Comparison of ENCODE assay signal across 1 cellular context in the genomic region with DNA sequence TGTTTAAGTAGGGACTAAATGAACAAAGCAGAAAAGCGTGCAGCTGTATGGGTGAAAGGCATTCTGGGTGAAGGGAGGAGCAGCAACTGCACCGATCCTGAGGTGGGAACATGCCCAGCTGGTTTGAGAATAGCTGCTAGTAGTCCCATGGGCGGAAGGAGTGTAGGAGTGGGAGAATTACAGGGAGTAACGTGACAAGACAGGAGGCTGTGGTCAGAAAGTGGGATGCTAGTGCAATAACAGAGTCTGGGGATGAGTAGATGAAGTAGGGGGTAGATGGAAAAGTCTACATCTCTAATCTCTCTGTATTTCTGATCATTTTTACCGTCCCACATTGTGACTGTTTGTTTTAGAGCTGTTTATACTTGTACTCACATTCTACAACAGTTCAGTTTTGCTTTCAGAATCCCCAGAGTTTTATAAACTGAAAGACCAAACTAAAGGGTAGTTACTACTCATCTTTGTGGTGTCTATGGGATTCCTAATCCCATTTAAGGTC.
TF ChIP-seq lines count a peak whose summit lies in the region.

No MANE protein-coding gene starts in this region.

TF ChIP-seq in IMR-90, 13 proteins besides CTCF, POLR2A, EP300 and RAD21 (continued from another document):
- no peak for TF ChIP-seq CEBPB (IDR thresholded peaks at IDR 0.05; ENCODE audit: low read depth, low read length)
- TF ChIP-seq, protein P1, sequence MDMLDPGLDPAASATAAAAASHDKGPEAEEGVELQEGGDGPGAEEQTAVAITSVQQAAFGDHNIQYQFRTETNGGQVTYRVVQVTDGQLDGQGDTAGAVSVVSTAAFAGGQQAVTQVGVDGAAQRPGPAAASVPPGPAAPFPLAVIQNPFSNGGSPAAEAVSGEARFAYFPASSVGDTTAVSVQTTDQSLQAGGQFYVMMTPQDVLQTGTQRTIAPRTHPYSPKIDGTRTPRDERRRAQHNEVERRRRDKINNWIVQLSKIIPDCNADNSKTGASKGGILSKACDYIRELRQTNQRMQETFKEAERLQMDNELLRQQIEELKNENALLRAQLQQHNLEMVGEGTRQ (IDR thresholded peaks at IDR 0.05; ENCODE audit: low read depth, low read length): no peak
- TF ChIP-seq, protein P2, sequence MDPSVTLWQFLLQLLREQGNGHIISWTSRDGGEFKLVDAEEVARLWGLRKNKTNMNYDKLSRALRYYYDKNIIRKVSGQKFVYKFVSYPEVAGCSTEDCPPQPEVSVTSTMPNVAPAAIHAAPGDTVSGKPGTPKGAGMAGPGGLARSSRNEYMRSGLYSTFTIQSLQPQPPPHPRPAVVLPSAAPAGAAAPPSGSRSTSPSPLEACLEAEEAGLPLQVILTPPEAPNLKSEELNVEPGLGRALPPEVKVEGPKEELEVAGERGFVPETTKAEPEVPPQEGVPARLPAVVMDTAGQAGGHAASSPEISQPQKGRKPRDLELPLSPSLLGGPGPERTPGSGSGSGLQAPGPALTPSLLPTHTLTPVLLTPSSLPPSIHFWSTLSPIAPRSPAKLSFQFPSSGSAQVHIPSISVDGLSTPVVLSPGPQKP (IDR thresholded peaks at IDR 0.05; ENCODE audit: borderline replicate concordance, low read depth, low read length): no peak
